In the genomic region with DNA sequence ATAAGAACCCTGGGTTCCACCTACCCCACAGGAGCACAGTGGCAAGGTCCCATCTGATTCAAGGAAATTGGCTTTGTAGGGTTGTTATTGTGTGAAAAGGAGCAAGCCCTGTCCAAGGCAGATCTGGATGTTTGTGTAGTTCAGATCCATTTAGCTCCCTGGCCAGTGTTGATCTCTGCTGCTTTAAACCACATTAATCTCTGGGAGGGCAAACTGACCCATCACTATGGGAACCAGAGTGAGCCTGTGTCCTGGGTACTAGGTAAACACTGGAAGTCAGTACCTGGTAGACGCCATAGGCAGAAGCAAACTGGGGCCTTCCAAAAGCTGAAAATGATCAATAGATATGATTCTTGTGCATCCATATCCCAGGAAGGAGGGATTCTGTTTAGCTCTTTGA, we compare ENCODE assay signal across 26 cellular contexts.
DNase-seq lines count a peak whose midpoint lies in the region; ATAC-seq lines count a peak whose summit lies in the region.
"Had no signal": no experiment of that assay in that cellular context is flagged by ENCODE, and none has a peak within 500 bp of the region (broad histone marks: within the 10 kb centered on the region; RNA-seq: fewer than 3 reads in every experiment).

No MANE protein-coding gene starts in this region.

- H3K27ac Mint-ChIP-seq in activated T-helper 1 cell treated with anti-CD3 and anti-CD28 coated beads, Interleukin-12 subunit alpha, Interleukin-12 subunit beta, Interleukin-2, Interleukin-4 antibody, amounts not matched to agents 30 ng/mL and 10 ng/mL and 1 ng/mL, durations not matched to agents 14 hours and 24 hours and 36 hours: peak overlapping the region; percentile 26
- H3K27ac Mint-ChIP-seq: CD14-positive monocyte had no signal

- ATAC-seq in GM21390 (IDR thresholded peaks at IDR 0.05; ENCODE audit: unreplicated experiment): no peak
- ATAC-seq: HepG2, K562, Right ventricle myocardium inferior had no signal

- peak overlapping the region; percentile 45 for H3K27ac ChIP-seq in subcutaneous abdominal adipose tissue (ENCODE audit: low read depth, low read length)
- H3K27ac ChIP-seq: PC-9, SJSA1 had no signal

- no peaks in the 10 kb centered on the region for H3K27me3 ChIP-seq in subcutaneous abdominal adipose tissue (ENCODE audit: control insufficient read depth in 5 of 5, insufficient read depth in 4 of 5, low read length in 5 of 5)
- H3K27me3 ChIP-seq: BE2C, SJSA1 had no signal

- DNase-seq in NCI-H1417 (lab: John Stamatoyannopoulos, UW) (peak in 2 of 3 experiments; percentile 36 to 71), NCI-H1417 treated with DMSO at 0.1 percent for 48 hours (lab: John Stamatoyannopoulos, UW) (no peak), islet precursor cell (peak; percentile 22), medulla oblongata (ENCODE audit: extremely low spot score) (no peak)
- DNase-seq in activated T-helper 1 cell treated with anti-CD3 and anti-CD28 coated beads, Interleukin-12 subunit alpha, Interleukin-12 subunit beta, Interleukin-2, Interleukin-4 antibody, amounts not matched to agents 30 ng/mL and 10 ng/mL and 1 ng/mL, durations not matched to agents 14 hours and 24 hours and 36 hours (ENCODE audit: low spot score): no peak
- DNase-seq: 8988T; ACHN; BE2C; Calu3; H7; Kasumi-1; MV-4-11; NCI-H1105; NCI-H1694 treated with DMSO at 0.1 percent for 48 hours; NCI-H2081; NCI-H2227 treated with DMSO at 0.1 percent for 48 hours; NCI-H526 treated with DMSO at 0.1 percent for 48 hours; NK-92 treated with Interleukin-12 subunit alpha and Interleukin-12 subunit beta, amount 100 ng/mL, for 24 hours; PC-9 had no signal

- H3K9ac ChIP-seq in subcutaneous abdominal adipose tissue (ENCODE audit: low read length in 5 of 5): no peak overlapping the region

- H3K4me1 Mint-ChIP-seq in activated T-helper 1 cell treated with anti-CD3 and anti-CD28 coated beads, Interleukin-12 subunit alpha, Interleukin-12 subunit beta, Interleukin-2, Interleukin-4 antibody, amounts not matched to agents 30 ng/mL and 10 ng/mL and 1 ng/mL, durations not matched to agents 14 hours and 24 hours and 36 hours (ENCODE audit: low read depth): peaks cover 15% of the 10 kb centered on the region
- H3K4me1 Mint-ChIP-seq: CD14-positive monocyte had no signal

- no peaks in the 10 kb centered on the region for H3K9me3 Mint-ChIP-seq in activated T-helper 1 cell treated with anti-CD3 and anti-CD28 coated beads, Interleukin-12 subunit alpha, Interleukin-12 subunit beta, Interleukin-2, Interleukin-4 antibody, amounts not matched to agents 30 ng/mL and 10 ng/mL and 1 ng/mL, durations not matched to agents 14 hours and 24 hours and 36 hours
- H3K9me3 Mint-ChIP-seq: CD14-positive monocyte had no signal

- H3K4me1 ChIP-seq in subcutaneous abdominal adipose tissue (ENCODE audit: control insufficient read depth in 5 of 5, insufficient read depth in 5 of 5, low read length in 5 of 5): peaks cover 2 to 34% (median 18%) of the 10 kb centered on the region in 5 donors
- H3K4me1 ChIP-seq: BE2C had no signal

- peaks cover 1% of the 10 kb centered on the region for H3K36me3 Mint-ChIP-seq in activated T-helper 1 cell treated with anti-CD3 and anti-CD28 coated beads, Interleukin-12 subunit alpha, Interleukin-12 subunit beta, Interleukin-2, Interleukin-4 antibody, amounts not matched to agents 30 ng/mL and 10 ng/mL and 1 ng/mL, durations not matched to agents 14 hours and 24 hours and 36 hours (ENCODE audit: low read depth)

- no peaks in the 10 kb centered on the region for H3K27me3 Mint-ChIP-seq in activated T-helper 1 cell treated with anti-CD3 and anti-CD28 coated beads, Interleukin-12 subunit alpha, Interleukin-12 subunit beta, Interleukin-2, Interleukin-4 antibody, amounts not matched to agents 30 ng/mL and 10 ng/mL and 1 ng/mL, durations not matched to agents 14 hours and 24 hours and 36 hours (ENCODE audit: insufficient read depth)

- intact Hi-C loops in activated T-helper 1 cell treated with anti-CD3 and anti-CD28 coated beads, Interleukin-12 subunit alpha, Interleukin-12 subunit beta, Interleukin-2, Interleukin-4 antibody, amounts not matched to agents 30 ng/mL and 10 ng/mL and 1 ng/mL, durations not matched to agents 14 hours and 24 hours and 36 hours (cut with micrococcal nuclease): no loop called here

- peaks cover 0 to 5% (median 0%) of the 10 kb centered on the region in 5 donors for H3K36me3 ChIP-seq in subcutaneous abdominal adipose tissue (ENCODE audit: control insufficient read depth in 5 of 5, insufficient read depth in 5 of 5, low read length in 5 of 5)
- H3K36me3 ChIP-seq: SJSA1 had no signal

- no peak overlapping the region for H3K4me3 ChIP-seq in subcutaneous abdominal adipose tissue (ENCODE audit: low read depth in 1 of 5, low read length in 5 of 5)
- H3K4me3 ChIP-seq: K562, PC-9, SJSA1 had no signal

- no peaks in the 10 kb centered on the region for H3K9me3 ChIP-seq in subcutaneous abdominal adipose tissue (ENCODE audit: control insufficient read depth in 5 of 5, low read length in 5 of 5)
- H3K9me3 ChIP-seq: BE2C, SJSA1 had no signal

- H3K4me3 Mint-ChIP-seq in activated T-helper 1 cell treated with anti-CD3 and anti-CD28 coated beads, Interleukin-12 subunit alpha, Interleukin-12 subunit beta, Interleukin-2, Interleukin-4 antibody, amounts not matched to agents 30 ng/mL and 10 ng/mL and 1 ng/mL, durations not matched to agents 14 hours and 24 hours and 36 hours: no peak overlapping the region
- H3K4me3 Mint-ChIP-seq: CD14-positive monocyte had no signal

Comparison
In these comparisons a context has a peak if more than half of its experiments do, and no peak if none do; other contexts are left out.
1. DNase-seq: peak in NCI-H1417 (2 of 3) and islet precursor cell (single experiment); none in NCI-H1417 treated with DMSO at 0.1 percent for 48 hours (single experiment), activated T-helper 1 cell treated with anti-CD3 and anti-CD28 coated beads, Interleukin-12 subunit alpha, Interleukin-12 subunit beta, Interleukin-2, Interleukin-4 antibody, amounts not matched to agents 30 ng/mL and 10 ng/mL and 1 ng/mL, durations not matched to agents 14 hours and 24 hours and 36 hours (single experiment) and medulla oblongata (single experiment).